Comparison of ENCODE assay signal across 24 cellular contexts in genomic region chr6:143647191-143647590, GRCh38. TPM values are rescaled to one million over a fixed set of nuclear protein-coding genes. Genes with fewer than 3 reads are reported as not detected.
DNase-seq lines count a peak whose midpoint lies in the region; ATAC-seq and TF ChIP-seq lines count a peak whose summit lies in the region.
"Had no signal": no experiment of that assay in that cellular context is flagged by ENCODE, and none has a peak within 500 bp of the region (broad histone marks: within the 10 kb centered on the region; RNA-seq: fewer than 3 reads in every experiment).

No MANE protein-coding gene starts in this region.

- in situ Hi-C loops in KBM-7 (cut with MboI; ENCODE audit: low pct_unique_long_range_greater_than_20kb, low sequenced_read_pairs): no loop called here

- intact Hi-C loops in activated CD8-positive, alpha-beta T cell treated with anti-CD3 and anti-CD28 coated beads for 36 hours (cut with micrococcal nuclease): no loop called here
- intact Hi-C loops in activated T-helper 1 cell treated with anti-CD3 and anti-CD28 coated beads, Interleukin-12 subunit alpha, Interleukin-12 subunit beta, Interleukin-2, Interleukin-4 antibody, amounts not matched to agents 30 ng/mL and 10 ng/mL and 1 ng/mL, durations not matched to agents 14 hours and 24 hours and 36 hours (cut with micrococcal nuclease): loop anchor here (1.0 to 5.0 kb wide), 3 partner anchors 18 to 85 kb away; no protein-coding TSS in a partner anchor

- peaks cover 7% of the 10 kb centered on the region for H3K9me3 Mint-ChIP-seq in activated CD8-positive, alpha-beta T cell treated with anti-CD3 and anti-CD28 coated beads for 36 hours
- peaks cover 6% of the 10 kb centered on the region for H3K9me3 Mint-ChIP-seq in activated CD8-positive, alpha-beta T cell treated with anti-CD3 and anti-CD28 coated beads, Interleukin-2, amount 10 ng/mL, durations not matched to agents 7 days and 5 days (ENCODE audit: insufficient read depth)
- H3K9me3 Mint-ChIP-seq in activated T-helper 1 cell treated with anti-CD3 and anti-CD28 coated beads, Interleukin-12 subunit alpha, Interleukin-12 subunit beta, Interleukin-2, Interleukin-4 antibody, amounts not matched to agents 30 ng/mL and 10 ng/mL and 1 ng/mL, durations not matched to agents 14 hours and 24 hours and 36 hours: peaks cover 24% of the 10 kb centered on the region
- H3K9me3 Mint-ChIP-seq in stimulated activated effector memory CD8-positive, alpha-beta T cell treated with anti-CD3 and anti-CD28 coated beads, Interleukin-12 subunit alpha, Interleukin-12 subunit beta, amount 100 ng/mL, for 72 hours: no peaks in the 10 kb centered on the region

- peaks cover 3% of the 10 kb centered on the region for H3K36me3 Mint-ChIP-seq in activated CD8-positive, alpha-beta T cell treated with anti-CD3 and anti-CD28 coated beads for 36 hours (ENCODE audit: low read depth)
- H3K36me3 Mint-ChIP-seq in activated CD8-positive, alpha-beta T cell treated with anti-CD3 and anti-CD28 coated beads, Interleukin-2, amount 10 ng/mL, durations not matched to agents 7 days and 5 days (ENCODE audit: low read depth): peaks cover 7% of the 10 kb centered on the region
- peaks cover 3% of the 10 kb centered on the region for H3K36me3 Mint-ChIP-seq in activated T-helper 1 cell treated with anti-CD3 and anti-CD28 coated beads, Interleukin-12 subunit alpha, Interleukin-12 subunit beta, Interleukin-2, Interleukin-4 antibody, amounts not matched to agents 30 ng/mL and 10 ng/mL and 1 ng/mL, durations not matched to agents 14 hours and 24 hours and 36 hours (ENCODE audit: low read depth)
- H3K36me3 Mint-ChIP-seq in stimulated activated effector memory CD8-positive, alpha-beta T cell treated with anti-CD3 and anti-CD28 coated beads, Interleukin-12 subunit alpha, Interleukin-12 subunit beta, amount 100 ng/mL, for 72 hours: no peaks in the 10 kb centered on the region

- ATAC-seq in activated CD8-positive, alpha-beta T cell treated with anti-CD3 and anti-CD28 coated beads for 36 hours: peak; percentile 93
- ATAC-seq in activated CD8-positive, alpha-beta T cell treated with anti-CD3 and anti-CD28 coated beads, Interleukin-2, amount 10 ng/mL, durations not matched to agents 7 days and 5 days: no peak
- peak; percentile 79 for ATAC-seq in stimulated activated effector memory CD8-positive, alpha-beta T cell treated with anti-CD3 and anti-CD28 coated beads, Interleukin-12 subunit alpha, Interleukin-12 subunit beta, amount 100 ng/mL, for 72 hours
- ATAC-seq: activated CD8-positive, alpha-beta memory T cell treated with anti-CD3 and anti-CD28 coated beads, Interleukin-2, amount 10 ng/mL, durations not matched to agents 7 days and 5 days; body of pancreas; left cardiac atrium; T-cell had no signal

- TF ChIP-seq CTCF in activated CD8-positive, alpha-beta T cell treated with anti-CD3 and anti-CD28 coated beads for 36 hours (IDR thresholded peaks at IDR 0.05): no peak
- TF ChIP-seq CTCF in GM20000 (IDR thresholded peaks at IDR 0.05; ENCODE audit: extremely low read depth, missing control alignments): no peak
- no peak for TF ChIP-seq CTCF in GM10248 (IDR thresholded peaks at IDR 0.05; ENCODE audit: control extremely low read depth, extremely low read depth, low read depth, missing control alignments)

- H3K27ac Mint-ChIP-seq in activated CD8-positive, alpha-beta T cell treated with anti-CD3 and anti-CD28 coated beads for 36 hours: no peak overlapping the region
- no peak overlapping the region for H3K27ac Mint-ChIP-seq in activated CD8-positive, alpha-beta T cell treated with anti-CD3 and anti-CD28 coated beads, Interleukin-2, amount 10 ng/mL, durations not matched to agents 7 days and 5 days
- H3K27ac Mint-ChIP-seq in activated T-helper 1 cell treated with anti-CD3 and anti-CD28 coated beads, Interleukin-12 subunit alpha, Interleukin-12 subunit beta, Interleukin-2, Interleukin-4 antibody, amounts not matched to agents 30 ng/mL and 10 ng/mL and 1 ng/mL, durations not matched to agents 14 hours and 24 hours and 36 hours: peak overlapping the region; percentile 59
- H3K27ac Mint-ChIP-seq in stimulated activated effector memory CD8-positive, alpha-beta T cell treated with anti-CD3 and anti-CD28 coated beads, Interleukin-12 subunit alpha, Interleukin-12 subunit beta, amount 100 ng/mL, for 72 hours: peak overlapping the region; percentile 71
- H3K27ac Mint-ChIP-seq: activated CD8-positive, alpha-beta memory T cell treated with anti-CD3 and anti-CD28 coated beads, Interleukin-2, amount 10 ng/mL, durations not matched to agents 7 days and 5 days; memory B cell; T-cell had no signal

- CTCF ChIA-PET in activated CD8-positive, alpha-beta T cell treated with anti-CD3 and anti-CD28 coated beads for 36 hours (lab: Charles Lee): interaction anchor here (1.2 kb wide), 1 partner anchor 13 kb away, joined by 3 read pairs; no protein-coding TSS in a partner anchor
- CTCF ChIA-PET in activated CD8-positive, alpha-beta T cell treated with anti-CD3 and anti-CD28 coated beads, Interleukin-2, amount 10 ng/mL, durations not matched to agents 7 days and 5 days (lab: Charles Lee): no interaction called here
- CTCF ChIA-PET in HEK293T (lab: Yijun Ruan, JAX) (no interaction called here), GM10248 (lab: Yijun Ruan, JAX) (interaction anchor here (0.9 to 1.2 kb wide), 3 partner anchors 10 to 134 kb away, joined by 3 to 4 read pairs (median 4); no protein-coding TSS in a partner anchor)

- H3K4me1 Mint-ChIP-seq in activated CD8-positive, alpha-beta T cell treated with anti-CD3 and anti-CD28 coated beads for 36 hours (ENCODE audit: low read depth): peaks cover 19% of the 10 kb centered on the region
- H3K4me1 Mint-ChIP-seq in activated CD8-positive, alpha-beta T cell treated with anti-CD3 and anti-CD28 coated beads, Interleukin-2, amount 10 ng/mL, durations not matched to agents 7 days and 5 days (ENCODE audit: low read depth): peaks cover 9% of the 10 kb centered on the region
- peaks cover 27% of the 10 kb centered on the region for H3K4me1 Mint-ChIP-seq in activated T-helper 1 cell treated with anti-CD3 and anti-CD28 coated beads, Interleukin-12 subunit alpha, Interleukin-12 subunit beta, Interleukin-2, Interleukin-4 antibody, amounts not matched to agents 30 ng/mL and 10 ng/mL and 1 ng/mL, durations not matched to agents 14 hours and 24 hours and 36 hours (ENCODE audit: low read depth)
- peaks cover 25% of the 10 kb centered on the region for H3K4me1 Mint-ChIP-seq in stimulated activated effector memory CD8-positive, alpha-beta T cell treated with anti-CD3 and anti-CD28 coated beads, Interleukin-12 subunit alpha, Interleukin-12 subunit beta, amount 100 ng/mL, for 72 hours

- H3K27me3 Mint-ChIP-seq in activated CD8-positive, alpha-beta T cell treated with anti-CD3 and anti-CD28 coated beads for 36 hours: no peaks in the 10 kb centered on the region
- H3K27me3 Mint-ChIP-seq in activated CD8-positive, alpha-beta T cell treated with anti-CD3 and anti-CD28 coated beads, Interleukin-2, amount 10 ng/mL, durations not matched to agents 7 days and 5 days (ENCODE audit: low read depth): no peaks in the 10 kb centered on the region
- H3K27me3 Mint-ChIP-seq in activated T-helper 1 cell treated with anti-CD3 and anti-CD28 coated beads, Interleukin-12 subunit alpha, Interleukin-12 subunit beta, Interleukin-2, Interleukin-4 antibody, amounts not matched to agents 30 ng/mL and 10 ng/mL and 1 ng/mL, durations not matched to agents 14 hours and 24 hours and 36 hours (ENCODE audit: insufficient read depth): no peaks in the 10 kb centered on the region
- H3K27me3 Mint-ChIP-seq: activated CD8-positive, alpha-beta memory T cell treated with anti-CD3 and anti-CD28 coated beads, Interleukin-2, amount 10 ng/mL, durations not matched to agents 7 days and 5 days; memory B cell; T-cell had no signal

- POLR2A ChIA-PET in activated CD8-positive, alpha-beta T cell treated with anti-CD3 and anti-CD28 coated beads for 36 hours (lab: Charles Lee): no interaction called here
- POLR2A ChIA-PET in activated CD8-positive, alpha-beta T cell treated with anti-CD3 and anti-CD28 coated beads, Interleukin-2, amount 10 ng/mL, durations not matched to agents 7 days and 5 days (lab: Charles Lee): no interaction called here
- POLR2A ChIA-PET in HEK293T (lab: Yijun Ruan, JAX): no interaction called here
- POLR2A ChIA-PET in GM10248 (lab: Yijun Ruan, JAX): no interaction called here

- peak; percentile 16 for DNase-seq in activated CD8-positive, alpha-beta T cell treated with anti-CD3 and anti-CD28 coated beads for 36 hours
- DNase-seq in activated CD8-positive, alpha-beta T cell treated with anti-CD3 and anti-CD28 coated beads, Interleukin-2, amount 10 ng/mL, durations not matched to agents 7 days and 5 days: no peak
- peak; percentile 15 for DNase-seq in GM20000 (ENCODE audit: low spot score)
- DNase-seq in activated T-helper 1 cell treated with anti-CD3 and anti-CD28 coated beads, Interleukin-12 subunit alpha, Interleukin-12 subunit beta, Interleukin-2, Interleukin-4 antibody, amounts not matched to agents 30 ng/mL and 10 ng/mL and 1 ng/mL, durations not matched to agents 14 hours and 24 hours and 36 hours (ENCODE audit: low spot score): no peak
- no peak for DNase-seq in stimulated activated effector memory CD8-positive, alpha-beta T cell treated with anti-CD3 and anti-CD28 coated beads, Interleukin-12 subunit alpha, Interleukin-12 subunit beta, amount 100 ng/mL, for 72 hours (ENCODE audit: low spot score in 2 of 2)
- DNase-seq in KBM-7: no peak
- no peak for DNase-seq in HEK293T (ENCODE audit: extremely low spot score)
- no peak for DNase-seq in GM10248 (ENCODE audit: extremely low spot score)
- DNase-seq: activated CD8-positive, alpha-beta memory T cell treated with anti-CD3 and anti-CD28 coated beads, Interleukin-2, amount 10 ng/mL, durations not matched to agents 7 days and 5 days; activated effector memory CD4-positive, alpha-beta T cell treated with Interleukin-2 at 50 U/mL for 16 hours; AML-193; body of pancreas; effector CD4-positive, alpha-beta T cell; GF-D8; GM23248; head of caudate nucleus; left cardiac atrium; NCI-H1694 treated with DMSO at 0.1 percent for 48 hours; NCI-H2171 treated with DMSO at 0.1 percent for 48 hours; NCI-H526; nucleus accumbens; T-cell; uterus had no signal

- no peak overlapping the region for H3K4me3 Mint-ChIP-seq in activated CD8-positive, alpha-beta T cell treated with anti-CD3 and anti-CD28 coated beads for 36 hours
- H3K4me3 Mint-ChIP-seq in activated CD8-positive, alpha-beta T cell treated with anti-CD3 and anti-CD28 coated beads, Interleukin-2, amount 10 ng/mL, durations not matched to agents 7 days and 5 days: no peak overlapping the region
- peak overlapping the region; percentile 12 for H3K4me3 Mint-ChIP-seq in activated T-helper 1 cell treated with anti-CD3 and anti-CD28 coated beads, Interleukin-12 subunit alpha, Interleukin-12 subunit beta, Interleukin-2, Interleukin-4 antibody, amounts not matched to agents 30 ng/mL and 10 ng/mL and 1 ng/mL, durations not matched to agents 14 hours and 24 hours and 36 hours
- no peak overlapping the region for H3K4me3 Mint-ChIP-seq in stimulated activated effector memory CD8-positive, alpha-beta T cell treated with anti-CD3 and anti-CD28 coated beads, Interleukin-12 subunit alpha, Interleukin-12 subunit beta, amount 100 ng/mL, for 72 hours
- H3K4me3 Mint-ChIP-seq: activated CD8-positive, alpha-beta memory T cell treated with anti-CD3 and anti-CD28 coated beads, Interleukin-2, amount 10 ng/mL, durations not matched to agents 7 days and 5 days; memory B cell; T-cell had no signal

RNA-seq across cellular contexts. Expression of gene PHACTR2, which starts 30.6 kb away (rescaled TPM):
- total RNA-seq in activated CD8-positive, alpha-beta T cell treated with anti-CD3 and anti-CD28 coated beads for 36 hours: 10 to 100 TPM; 13.5 to 14.6 TPM
- total RNA-seq in activated CD8-positive, alpha-beta T cell treated with anti-CD3 and anti-CD28 coated beads, Interleukin-2, amount 10 ng/mL, durations not matched to agents 7 days and 5 days: 10 to 100 TPM; 22.4 to 23.1 TPM
- total RNA-seq in activated T-helper 1 cell treated with anti-CD3 and anti-CD28 coated beads, Interleukin-12 subunit alpha, Interleukin-12 subunit beta, Interleukin-2, Interleukin-4 antibody, amounts not matched to agents 30 ng/mL and 10 ng/mL and 1 ng/mL, durations not matched to agents 14 hours and 24 hours and 36 hours: 63.5 and 64.5 TPM in 2 replicates

Comparison
In these comparisons a context has a peak if more than half of its experiments do, and no peak if none do; other contexts are left out.
1. DNase-seq: peak in activated CD8-positive, alpha-beta T cell treated with anti-CD3 and anti-CD28 coated beads for 36 hours (single experiment) and GM20000 (single experiment); none in activated CD8-positive, alpha-beta T cell treated with anti-CD3 and anti-CD28 coated beads, Interleukin-2, amount 10 ng/mL, durations not matched to agents 7 days and 5 days (single experiment), activated T-helper 1 cell treated with anti-CD3 and anti-CD28 coated beads, Interleukin-12 subunit alpha, Interleukin-12 subunit beta, Interleukin-2, Interleukin-4 antibody, amounts not matched to agents 30 ng/mL and 10 ng/mL and 1 ng/mL, durations not matched to agents 14 hours and 24 hours and 36 hours (single experiment), stimulated activated effector memory CD8-positive, alpha-beta T cell treated with anti-CD3 and anti-CD28 coated beads, Interleukin-12 subunit alpha, Interleukin-12 subunit beta, amount 100 ng/mL, for 72 hours (0 of 2), KBM-7 (single experiment), HEK293T (single experiment) and GM10248 (single experiment).
2. CTCF ChIA-PET loops: an anchor here in activated CD8-positive, alpha-beta T cell treated with anti-CD3 and anti-CD28 coated beads for 36 hours (1.2 kb wide) and GM10248 (0.9 to 1.2 kb wide); none called in activated CD8-positive, alpha-beta T cell treated with anti-CD3 and anti-CD28 coated beads, Interleukin-2, amount 10 ng/mL, durations not matched to agents 7 days and 5 days and HEK293T.
3. H3K27ac Mint-ChIP-seq: peak in activated T-helper 1 cell treated with anti-CD3 and anti-CD28 coated beads, Interleukin-12 subunit alpha, Interleukin-12 subunit beta, Interleukin-2, Interleukin-4 antibody, amounts not matched to agents 30 ng/mL and 10 ng/mL and 1 ng/mL, durations not matched to agents 14 hours and 24 hours and 36 hours (single experiment) and stimulated activated effector memory CD8-positive, alpha-beta T cell treated with anti-CD3 and anti-CD28 coated beads, Interleukin-12 subunit alpha, Interleukin-12 subunit beta, amount 100 ng/mL, for 72 hours (single experiment); none in activated CD8-positive, alpha-beta T cell treated with anti-CD3 and anti-CD28 coated beads for 36 hours (single experiment) and activated CD8-positive, alpha-beta T cell treated with anti-CD3 and anti-CD28 coated beads, Interleukin-2, amount 10 ng/mL, durations not matched to agents 7 days and 5 days (single experiment).